ENCODE assay signal across 14 cellular contexts in the genomic region with DNA sequence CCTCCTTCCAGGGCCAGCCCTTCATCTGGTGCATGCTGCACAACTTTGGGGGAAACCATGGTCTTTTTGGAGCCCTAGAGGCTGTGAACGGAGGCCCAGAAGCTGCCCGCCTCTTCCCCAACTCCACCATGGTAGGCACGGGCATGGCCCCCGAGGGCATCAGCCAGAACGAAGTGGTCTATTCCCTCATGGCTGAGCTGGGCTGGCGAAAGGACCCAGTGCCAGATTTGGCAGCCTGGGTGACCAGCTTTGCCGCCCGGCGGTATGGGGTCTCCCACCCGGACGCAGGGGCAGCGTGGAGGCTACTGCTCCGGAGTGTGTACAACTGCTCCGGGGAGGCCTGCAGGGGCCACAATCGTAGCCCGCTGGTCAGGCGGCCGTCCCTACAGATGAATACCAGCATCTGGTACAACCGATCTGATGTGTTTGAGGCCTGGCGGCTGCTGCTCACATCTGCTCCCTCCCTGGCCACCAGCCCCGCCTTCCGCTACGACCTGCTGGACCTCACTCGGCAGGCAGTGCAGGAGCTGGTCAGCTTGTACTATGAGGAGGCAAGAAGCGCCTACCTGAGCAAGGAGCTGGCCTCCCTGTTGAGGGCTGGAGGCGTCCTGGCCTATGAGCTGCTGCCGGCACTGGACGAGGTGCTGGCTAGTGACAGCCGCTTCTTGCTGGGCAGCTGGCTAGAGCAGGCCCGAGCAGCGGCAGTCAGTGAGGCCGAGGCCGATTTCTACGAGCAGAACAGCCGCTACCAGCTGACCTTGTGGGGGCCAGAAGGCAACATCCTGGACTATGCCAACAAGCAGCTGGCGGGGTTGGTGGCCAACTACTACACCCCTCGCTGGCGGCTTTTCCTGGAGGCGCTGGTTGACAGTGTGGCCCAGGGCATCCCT.
"Had no signal": no experiment of that assay in that cellular context is flagged by ENCODE, and none has a peak within 500 bp of the region (broad histone marks: within the 10 kb centered on the region; RNA-seq: fewer than 3 reads in every experiment).

No MANE protein-coding gene starts in this region.

- H3K27ac ChIP-seq: epithelial cell of prostate, tibial artery had no signal

- H3K9me3 ChIP-seq: stomach, tibial artery had no signal

- ATAC-seq: activated CD4-positive, CD25-positive, alpha-beta regulatory T cell treated with anti-CD3 and anti-CD28 coated beads, Interleukin-2, amount 50 U/mL, for 24 hours; activated T-cell treated with anti-CD3 and anti-CD28 coated beads, Interleukin-2, amount 50 U/mL, for 72 hours; left lobe of liver had no signal

- H3K4me3 ChIP-seq: stomach, tibial artery had no signal

- DNase-seq: activated CD4-positive, alpha-beta memory T cell treated with anti-CD3 and anti-CD28 coated beads for 36 hours; activated naive CD4-positive, alpha-beta T cell; activated T-cell treated with anti-CD3 and anti-CD28 coated beads, Interleukin-2, amount 50 U/mL, for 72 hours; central memory CD4-positive, alpha-beta T cell; cortex of kidney; effector memory CD4-positive, alpha-beta T cell; nephron progenitor cell; stimulated activated CD4-positive, alpha-beta T cell treated with anti-CD3 and anti-CD28 coated beads, Interleukin-15, amount 100 ng/mL, for 24 hours; stimulated activated CD4-positive, alpha-beta T cell treated with anti-CD3 and anti-CD28 coated beads, Interleukin-4, amount 100 ng/mL, for 24 hours; stomach; tibial artery had no signal

- H3K27me3 ChIP-seq: stomach, tibial artery had no signal
